16 cellular contexts compared by ENCODE assay signal in genomic region chr4:170248029-170248428, GRCh38.
"Had no signal": no experiment of that assay in that cellular context is flagged by ENCODE, and none has a peak within 500 bp of the region (broad histone marks: within the 10 kb centered on the region; RNA-seq: fewer than 3 reads in every experiment).

No MANE protein-coding gene starts in this region.

- DNase-seq: activated CD4-positive, alpha-beta memory T cell treated with anti-CD3 and anti-CD28 coated beads for 36 hours; activated CD4-positive, alpha-beta T cell treated with anti-CD3 and anti-CD28 coated beads for 4 hours; activated T-cell treated with anti-CD3 and anti-CD28 coated beads for 4 hours; amniotic stem cell; caudate nucleus; heart right ventricle; stimulated activated CD4-positive, alpha-beta T cell treated with anti-CD3 and anti-CD28 coated beads, Interleukin-15, amount 100 ng/mL, for 24 hours; stimulated activated CD4-positive, alpha-beta T cell treated with anti-CD3 and anti-CD28 coated beads, Interleukin-2, amount 100 ng/mL, for 48 hours; stimulated activated naive CD8-positive, alpha-beta T cell treated with anti-CD3 and anti-CD28 coated beads, Interleukin-15, amount 100 ng/mL, for 72 hours; trophoblast cell had no signal

- H3K36me3 Mint-ChIP-seq: activated CD4-positive, alpha-beta memory T cell treated with anti-CD3 and anti-CD28 coated beads for 36 hours; activated naive CD8-positive, alpha-beta T cell; WTC11 had no signal

- H3K27me3 ChIP-seq: gastroesophageal sphincter, heart right ventricle had no signal

- H3K27ac Mint-ChIP-seq: activated CD4-positive, alpha-beta memory T cell treated with anti-CD3 and anti-CD28 coated beads for 36 hours; activated naive CD8-positive, alpha-beta T cell; progenitor cell of endocrine pancreas; stimulated activated naive CD8-positive, alpha-beta T cell treated with anti-CD3 and anti-CD28 coated beads, Interleukin-15, amount 100 ng/mL, for 72 hours; T-helper 2 cell treated with Interferon-gamma antibody and Interleukin-4, amounts not matched to agents 5 μg/mL and 100 μg/mL, for 36 hours; WTC11 had no signal

- H3K27ac ChIP-seq: gastroesophageal sphincter, heart right ventricle had no signal

- H3K27me3 Mint-ChIP-seq: activated CD4-positive, alpha-beta memory T cell treated with anti-CD3 and anti-CD28 coated beads for 36 hours; activated naive CD8-positive, alpha-beta T cell; stimulated activated naive CD8-positive, alpha-beta T cell treated with anti-CD3 and anti-CD28 coated beads, Interleukin-15, amount 100 ng/mL, for 72 hours had no signal

- H3K9me3 Mint-ChIP-seq: activated CD4-positive, alpha-beta memory T cell treated with anti-CD3 and anti-CD28 coated beads for 36 hours; stimulated activated naive CD8-positive, alpha-beta T cell treated with anti-CD3 and anti-CD28 coated beads, Interleukin-15, amount 100 ng/mL, for 72 hours; T-helper 2 cell treated with Interferon-gamma antibody and Interleukin-4, amounts not matched to agents 5 μg/mL and 100 μg/mL, for 36 hours; WTC11 had no signal

- H3K36me3 ChIP-seq: gastroesophageal sphincter, heart right ventricle had no signal

- ATAC-seq: gastroesophageal sphincter; heart right ventricle; stimulated activated naive CD8-positive, alpha-beta T cell treated with anti-CD3 and anti-CD28 coated beads, Interleukin-15, amount 100 ng/mL, for 72 hours; WTC11 had no signal

- H3K4me1 ChIP-seq: heart right ventricle had no signal

- H3K4me1 Mint-ChIP-seq: stimulated activated naive CD8-positive, alpha-beta T cell treated with anti-CD3 and anti-CD28 coated beads, Interleukin-15, amount 100 ng/mL, for 72 hours had no signal

- H3K4me3 ChIP-seq: gastroesophageal sphincter, heart right ventricle had no signal

- FAIRE-seq: colon had no signal

- H3K4me3 Mint-ChIP-seq: activated CD4-positive, alpha-beta memory T cell treated with anti-CD3 and anti-CD28 coated beads for 36 hours; activated naive CD8-positive, alpha-beta T cell; stimulated activated naive CD8-positive, alpha-beta T cell treated with anti-CD3 and anti-CD28 coated beads, Interleukin-15, amount 100 ng/mL, for 72 hours; T-helper 2 cell treated with Interferon-gamma antibody and Interleukin-4, amounts not matched to agents 5 μg/mL and 100 μg/mL, for 36 hours; WTC11 had no signal

- H3K9me3 ChIP-seq: gastroesophageal sphincter, heart right ventricle had no signal
